ENCODE assay signal across 9 cellular contexts in genomic region chrX:69503228-69503834, GRCh38. TPM values are rescaled to one million over a fixed set of nuclear protein-coding genes. Genes with fewer than 3 reads are reported as not detected.
DNase-seq lines count a peak whose midpoint lies in the region; ATAC-seq, FAIRE-seq and TF ChIP-seq lines count a peak whose summit lies in the region.
"Had no signal": no experiment of that assay in that cellular context is flagged by ENCODE, and none has a peak within 500 bp of the region (broad histone marks: within the 10 kb centered on the region; RNA-seq: fewer than 3 reads in every experiment).

No MANE protein-coding gene starts in this region.

- H3K27ac Mint-ChIP-seq in activated CD4-positive, alpha-beta T cell treated with anti-CD3 and anti-CD28 coated beads for 36 hours = no peak overlapping the region

- peaks cover 12% of the 10 kb centered on the region for H3K27me3 ChIP-seq in foreskin keratinocyte
- H3K27me3 ChIP-seq in psoas muscle (ENCODE audit: insufficient read depth in 3 of 3, low read length in 2 of 3) = peaks cover 0 to 65% (median 6%) of the 10 kb centered on the region in 3 donors

- H3K4me3 Mint-ChIP-seq in activated CD4-positive, alpha-beta T cell treated with anti-CD3 and anti-CD28 coated beads for 36 hours = no peak overlapping the region

- ATAC-seq in activated CD4-positive, alpha-beta T cell treated with anti-CD3 and anti-CD28 coated beads for 36 hours = peak; percentile 33
- peak; percentile 39 for ATAC-seq in foreskin keratinocyte
- ATAC-seq in psoas muscle = peak; percentile 28 to 70 (median 54)
- no peak for ATAC-seq in HG03565 (IDR thresholded peaks at IDR 0.05; ENCODE audit: unreplicated experiment)

- DNase-seq in activated CD4-positive, alpha-beta T cell treated with anti-CD3 and anti-CD28 coated beads for 36 hours = no peak
- DNase-seq in activated CD4-positive, alpha-beta T cell treated with anti-CD3 and anti-CD28 coated beads for 1 hour = no peak
- peak; percentile 83 for DNase-seq in NCI-H69 (lab: John Stamatoyannopoulos, UW)
- no peak for DNase-seq in foreskin keratinocyte
- no peak for DNase-seq in psoas muscle
- no peak for DNase-seq in H54 (ENCODE audit: insufficient read length, low spot score)
- no peak for DNase-seq in 8988T

- H3K4me3 ChIP-seq in psoas muscle = peak overlapping the region; percentile 62

- H3K4me1 ChIP-seq in foreskin keratinocyte (no peaks in the 10 kb centered on the region), psoas muscle (no peaks in the 10 kb centered on the region)

- intact Hi-C loops in activated CD4-positive, alpha-beta T cell treated with anti-CD3 and anti-CD28 coated beads for 36 hours (cut with DNase I, micrococcal nuclease) = loop anchor here in 1 of 2 experiments (5.0 kb wide), 1 partner anchor 114 kb away; the partner anchor contains the start of gene EDA
- intact Hi-C loops in psoas muscle (cut with DNase I) = no loop called here

- H3K36me3 Mint-ChIP-seq in activated CD4-positive, alpha-beta T cell treated with anti-CD3 and anti-CD28 coated beads for 36 hours (ENCODE audit: low read depth) = no peaks in the 10 kb centered on the region

- CTCF ChIA-PET in activated CD4-positive, alpha-beta T cell treated with anti-CD3 and anti-CD28 coated beads for 36 hours (lab: Charles Lee) = interaction anchor here (0.7 to 1.5 kb wide), 3 partner anchors 10 to 509 kb away, joined by 3 to 6 read pairs (median 5); no protein-coding TSS in a partner anchor

- WGBS in psoas muscle, 3 donors = 18 to 38% (median 24%) methylated on average over 17 to 18 of the region's 18 CpGs

- peaks cover 2% of the 10 kb centered on the region for H3K4me1 Mint-ChIP-seq in activated CD4-positive, alpha-beta T cell treated with anti-CD3 and anti-CD28 coated beads for 36 hours

- peaks cover 21% of the 10 kb centered on the region for H3K27me3 Mint-ChIP-seq in activated CD4-positive, alpha-beta T cell treated with anti-CD3 and anti-CD28 coated beads for 36 hours

- TF ChIP-seq POLR2A in H54 (IDR thresholded peaks at IDR 0.05; ENCODE audit: low read depth, low read length) = no peak

- TF ChIP-seq CTCF in foreskin keratinocyte (conservative IDR thresholded peaks at IDR 0.05) = no peak
- no peak for TF ChIP-seq CTCF in psoas muscle (IDR thresholded peaks at IDR 0.05)

- H3K27ac ChIP-seq in foreskin keratinocyte = no peak overlapping the region
- H3K27ac ChIP-seq in psoas muscle = no peak overlapping the region

- no peaks in the 10 kb centered on the region for H3K9me3 ChIP-seq in psoas muscle

- no peaks in the 10 kb centered on the region for H3K36me3 ChIP-seq in psoas muscle (ENCODE audit: insufficient read depth in 1 of 2, low read depth in 1 of 2)

- POLR2A ChIA-PET in activated CD4-positive, alpha-beta T cell treated with anti-CD3 and anti-CD28 coated beads for 36 hours (lab: Charles Lee) = no interaction called here

- no peaks in the 10 kb centered on the region for H3K9me3 Mint-ChIP-seq in activated CD4-positive, alpha-beta T cell treated with anti-CD3 and anti-CD28 coated beads for 36 hours (ENCODE audit: low read depth)

- no peak for FAIRE-seq in H54 (lab: Jason Lieb, UNC)

RNA-seq across cellular contexts. Expression of gene NALF2, which starts 0.8 kb away (rescaled TPM):
- total RNA-seq in activated CD4-positive, alpha-beta T cell treated with anti-CD3 and anti-CD28 coated beads for 36 hours = under 1 TPM; 0.11 TPM
- total RNA-seq in foreskin keratinocyte (0.95 and 2.0 TPM in 2 replicates), psoas muscle (under 1 TPM in 3 of 4 donors, not detected in 1; 0.09 to 0.14 (median 0.11) TPM)
- polyA plus RNA-seq in foreskin keratinocyte (0.69 and 1.6 TPM in 2 replicates), psoas muscle (under 1 TPM; 0.17 to 0.26 (median 0.17) TPM)
- polyA plus RNA-seq: AG04450 had no signal
